Comparison of ENCODE assay signal across 1 cellular context in the genomic region with DNA sequence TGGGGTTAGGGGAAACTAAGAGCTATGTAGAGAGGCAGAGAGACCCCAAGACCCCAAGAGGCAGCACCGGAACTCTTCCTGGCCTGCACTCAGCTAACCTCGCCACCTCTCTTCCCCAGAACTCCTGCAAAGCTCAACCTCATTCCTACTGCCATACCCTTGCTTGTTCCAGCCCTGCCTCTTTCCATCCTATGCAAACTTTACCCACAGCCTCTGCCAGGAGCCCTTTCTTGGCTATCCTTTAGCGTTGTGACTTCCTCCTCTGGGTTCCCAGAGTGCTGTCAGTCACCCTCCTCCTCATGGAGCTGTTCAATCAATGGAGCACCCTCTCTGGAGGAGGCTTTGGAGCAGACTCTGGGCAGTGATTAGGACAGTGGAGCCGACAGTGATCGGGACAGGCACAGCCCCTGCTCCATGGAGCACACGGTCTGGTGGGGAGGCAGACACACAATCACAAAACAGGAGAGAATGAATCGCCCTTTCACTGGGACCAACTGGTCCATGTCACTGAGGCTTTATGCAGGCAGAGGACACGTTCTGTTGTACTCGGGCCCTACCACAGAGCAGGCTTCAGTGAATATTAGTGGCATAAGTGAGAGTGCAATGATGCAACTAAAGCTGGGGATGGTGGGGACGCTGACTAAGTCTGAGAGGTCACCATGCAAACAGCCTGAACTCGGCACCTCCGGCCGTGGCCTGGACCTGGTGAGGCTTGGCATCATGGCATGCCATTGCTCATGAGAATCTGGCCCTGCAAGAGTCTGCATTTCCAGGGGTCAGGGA.
TF ChIP-seq lines count a peak whose summit lies in the region.

No MANE protein-coding gene starts in this region.

TF ChIP-seq in A549, 52 proteins besides CTCF, POLR2A, EP300 and RAD21:
- TF ChIP-seq POLR2AphosphoS2 (conservative IDR thresholded peaks at IDR 0.05; ENCODE audit: low read length), result no peak
- no peak for TF ChIP-seq KDM1A (IDR thresholded peaks at IDR 0.05; ENCODE audit: low read depth)
- TF ChIP-seq, protein P1, sequence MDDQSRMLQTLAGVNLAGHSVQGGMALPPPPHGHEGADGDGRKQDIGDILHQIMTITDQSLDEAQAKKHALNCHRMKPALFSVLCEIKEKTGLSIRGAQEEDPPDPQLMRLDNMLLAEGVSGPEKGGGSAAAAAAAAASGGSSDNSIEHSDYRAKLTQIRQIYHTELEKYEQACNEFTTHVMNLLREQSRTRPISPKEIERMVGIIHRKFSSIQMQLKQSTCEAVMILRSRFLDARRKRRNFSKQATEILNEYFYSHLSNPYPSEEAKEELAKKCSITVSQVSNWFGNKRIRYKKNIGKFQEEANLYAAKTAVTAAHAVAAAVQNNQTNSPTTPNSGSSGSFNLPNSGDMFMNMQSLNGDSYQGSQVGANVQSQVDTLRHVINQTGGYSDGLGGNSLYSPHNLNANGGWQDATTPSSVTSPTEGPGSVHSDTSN (IDR thresholded peaks at IDR 0.05), result no peak
- no peak for TF ChIP-seq KDM5A (IDR thresholded peaks at IDR 0.05)
- no peak for TF ChIP-seq RCOR1 (IDR thresholded peaks at IDR 0.05; ENCODE audit: low read depth, low read length)
- no peak for TF ChIP-seq TFCP2L1 (CRISPR knock-in tag; IDR thresholded peaks at IDR 0.05)
- TF ChIP-seq CBX8 (IDR thresholded peaks at IDR 0.05), result no peak
- TF ChIP-seq EHMT2 (IDR thresholded peaks at IDR 0.05; ENCODE audit: low read depth), result no peak
- TF ChIP-seq, protein P2, sequence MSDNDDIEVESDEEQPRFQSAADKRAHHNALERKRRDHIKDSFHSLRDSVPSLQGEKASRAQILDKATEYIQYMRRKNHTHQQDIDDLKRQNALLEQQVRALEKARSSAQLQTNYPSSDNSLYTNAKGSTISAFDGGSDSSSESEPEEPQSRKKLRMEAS (IDR thresholded peaks at IDR 0.05), result no peak
- TF ChIP-seq FOXS1 (CRISPR knock-in tag; IDR thresholded peaks at IDR 0.05), result no peak
- TF ChIP-seq MAFK (IDR thresholded peaks at IDR 0.05; ENCODE audit: partially characterized antibody), result no peak
- TF ChIP-seq ATOH8 (CRISPR knock-in tag; IDR thresholded peaks at IDR 0.05; ENCODE audit: low read depth), result no peak
- TF ChIP-seq ZFP36 (IDR thresholded peaks at IDR 0.05; ENCODE audit: borderline replicate concordance, partially characterized antibody), result no peak
- TF ChIP-seq FOSL2 (IDR thresholded peaks at IDR 0.05), result no peak
- no peak for TF ChIP-seq FOSL2 (CRISPR knock-in tag; IDR thresholded peaks at IDR 0.05)
- TF ChIP-seq NPAS2 (CRISPR knock-in tag; IDR thresholded peaks at IDR 0.05; ENCODE audit: borderline replicate concordance), result no peak
- TF ChIP-seq RFX5 (IDR thresholded peaks at IDR 0.05), result no peak
- no peak for TF ChIP-seq BHLHE40 (IDR thresholded peaks at IDR 0.05; ENCODE audit: low read depth, low read length)
TF ChIP-seq in A549: peak in this region for 0.
